11 cellular contexts compared by ENCODE assay signal in the genomic region with DNA sequence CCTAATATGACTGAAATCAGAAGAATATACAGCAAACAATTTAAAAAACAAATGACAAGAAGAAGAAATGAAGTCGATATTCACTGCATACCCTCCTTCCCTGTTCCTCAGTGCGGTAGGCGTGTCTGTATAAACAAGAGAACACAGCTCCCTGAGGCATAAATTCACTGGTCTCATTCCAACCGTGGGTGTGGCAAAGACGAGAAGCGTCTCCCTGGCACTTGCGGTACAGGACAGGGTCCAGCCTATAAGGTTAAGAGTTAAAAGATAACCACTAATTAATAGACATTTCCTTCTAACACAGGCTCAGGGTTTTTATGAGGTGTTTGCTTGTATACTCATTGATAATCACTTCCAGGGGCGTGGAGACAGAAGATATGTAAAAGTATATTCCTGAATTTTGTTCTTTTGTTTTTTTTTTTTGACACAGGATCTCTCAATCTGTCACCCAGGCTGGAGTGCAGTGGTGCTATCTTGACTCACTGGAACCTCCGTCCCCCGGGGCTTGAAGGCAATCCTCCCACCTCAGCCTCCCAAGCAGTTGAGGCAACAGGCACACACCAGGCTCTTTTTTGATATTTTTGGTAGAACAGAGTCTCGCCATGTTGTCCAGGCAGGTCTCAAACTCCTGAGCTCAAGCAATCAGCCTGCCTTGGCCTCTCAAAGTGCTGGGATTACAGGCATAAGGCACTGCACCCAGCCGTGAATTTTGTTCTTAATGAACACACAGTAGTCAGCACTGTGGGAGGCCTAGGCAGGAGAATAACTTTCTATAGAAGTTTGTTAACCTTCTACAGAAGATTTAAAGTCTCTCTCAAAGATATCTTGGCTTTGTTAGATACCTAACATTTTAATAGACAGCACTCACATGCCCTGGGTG. TPM values are rescaled to one million over a fixed set of nuclear protein-coding genes. Genes with fewer than 3 reads are reported as not detected.
DNase-seq lines count a peak whose midpoint lies in the region; ATAC-seq and TF ChIP-seq lines count a peak whose summit lies in the region.
"Had no signal": no experiment of that assay in that cellular context is flagged by ENCODE, and none has a peak within 500 bp of the region (broad histone marks: within the 10 kb centered on the region; RNA-seq: fewer than 3 reads in every experiment).

No MANE protein-coding gene starts in this region.

- no peak overlapping the region for H2BK5ac ChIP-seq in H9 (ENCODE audit: insufficient read length, low read length)

- POLR2A ChIA-PET in CD8-positive, alpha-beta T cell (lab: Charles Lee), result no interaction called here

- no peak overlapping the region for H2AFZ ChIP-seq in H9 (ENCODE audit: low read length)

- no peak overlapping the region for H4K5ac ChIP-seq in H9 (ENCODE audit: insufficient read length, low read depth, low read length)

- H3K4me3 ChIP-seq in left lung, result no peak overlapping the region
- no peak overlapping the region for H3K4me3 ChIP-seq in CD8-positive, alpha-beta T cell (ENCODE audit: low read depth, low read length)

- H4K20me1 ChIP-seq in H9 (ENCODE audit: control insufficient read depth, insufficient read depth, insufficient read length), result no peaks in the 10 kb centered on the region

- H4K8ac ChIP-seq in H9 (replicated peaks; ENCODE audit: insufficient read length, low read depth, low read length), result no peak overlapping the region

- intact Hi-C loops in left lung (cut with DNase I), result no loop called here
- intact Hi-C loops in CD8-positive, alpha-beta T cell (cut with DNase I, micrococcal nuclease), result no loop called here

- WGBS in H9 (ENCODE audit: extremely low coverage, insufficient read length, low lambda C conversion rate), result no CpG with 5 or more reads among the region's 12 CpGs

- H3K14ac ChIP-seq in H9 (ENCODE audit: insufficient read depth, low read length), result no peak overlapping the region

- peaks cover 0 to 4% of the 10 kb centered on the region in 2 experiments; a peak in 1 of 4 replicates for H3K4me1 Mint-ChIP-seq in H9
- no peaks in the 10 kb centered on the region for H3K4me1 Mint-ChIP-seq in brain
- H3K4me1 Mint-ChIP-seq in CD8-positive, alpha-beta T cell (ENCODE audit: low read depth), result no peaks in the 10 kb centered on the region

- H3K27me3 ChIP-seq in H9 (ENCODE audit: insufficient read depth, low read length) (no peaks in the 10 kb centered on the region), left lung (no peaks in the 10 kb centered on the region)
- H3K27me3 ChIP-seq in CD8-positive, alpha-beta T cell (ENCODE audit: insufficient read depth, low read length), result no peaks in the 10 kb centered on the region

- H3K4me3 Mint-ChIP-seq in H9, result no peak overlapping the region
- H3K4me3 Mint-ChIP-seq in brain, result no peak overlapping the region
- no peak overlapping the region for H3K4me3 Mint-ChIP-seq in CD8-positive, alpha-beta T cell

- H3K4ac ChIP-seq in H9 (ENCODE audit: low read depth, low read length), result no peak overlapping the region

- TF ChIP-seq CTCF in H9 (conservative IDR thresholded peaks at IDR 0.05), result no peak
- TF ChIP-seq CTCF in brain (conservative IDR thresholded peaks at IDR 0.05), result no peak
- no peak for TF ChIP-seq CTCF in left lung (IDR thresholded peaks at IDR 0.05)
- TF ChIP-seq CTCF in CD8-positive, alpha-beta T cell (IDR thresholded peaks at IDR 0.05), result no peak

- no peak overlapping the region for H2BK12ac ChIP-seq in H9 (ENCODE audit: insufficient read length, low read depth, low read length)

- H2AK5ac ChIP-seq in H9 (ENCODE audit: insufficient read length, low read length), result no peak overlapping the region

- DNase-seq in 8988T, result peak; percentile 43
- DNase-seq in H9, result no peak
- peak in 1 of 2 donors; percentile 49 for DNase-seq in left lung
- DNase-seq in T-helper 9 cell, result no peak
- no peak for DNase-seq in CD8-positive, alpha-beta T cell
- DNase-seq in cerebellar nuclear complex (lab: John Stamatoyannopoulos, UW), result no peak
- DNase-seq: GDM1; NK-92 treated with Interleukin-12 subunit alpha and Interleukin-12 subunit beta, amount 100 ng/mL, for 24 hours had no signal

- no peaks in the 10 kb centered on the region for H3K4me1 ChIP-seq in H9 (ENCODE audit: insufficient read depth, low read length)
- H3K4me1 ChIP-seq in left lung, result peaks cover 6 to 10% of the 10 kb centered on the region in 2 donors
- no peaks in the 10 kb centered on the region for H3K4me1 ChIP-seq in CD8-positive, alpha-beta T cell (ENCODE audit: insufficient read depth, low read length)

- H3K27me3 Mint-ChIP-seq in H9 (ENCODE audit: low read depth) (no peaks in the 10 kb centered on the region), brain (no peaks in the 10 kb centered on the region)
- H3K27me3 Mint-ChIP-seq in CD8-positive, alpha-beta T cell (ENCODE audit: low read depth), result no peaks in the 10 kb centered on the region

- H3K9me3 ChIP-seq in H9 (ENCODE audit: control insufficient read depth, low read depth, low read length) (no peaks in the 10 kb centered on the region), left lung (no peaks in the 10 kb centered on the region)
- no peaks in the 10 kb centered on the region for H3K9me3 ChIP-seq in CD8-positive, alpha-beta T cell (ENCODE audit: low read length)

- H3K9me3 Mint-ChIP-seq in H9, result no peaks in the 10 kb centered on the region
- H3K9me3 Mint-ChIP-seq in brain, result no peaks in the 10 kb centered on the region
- no peaks in the 10 kb centered on the region for H3K9me3 Mint-ChIP-seq in CD8-positive, alpha-beta T cell

- no peaks in the 10 kb centered on the region for H3K23me2 ChIP-seq in H9 (ENCODE audit: insufficient read length, low read depth, low read length, poor library complexity, severe bottlenecking)

- H2BK20ac ChIP-seq in H9 (ENCODE audit: low read depth, low read length, poor library complexity, severe bottlenecking), result no peak overlapping the region

- no peak overlapping the region for H3K18ac ChIP-seq in H9 (ENCODE audit: insufficient read length, low read depth, low read length)

- CTCF ChIA-PET in CD8-positive, alpha-beta T cell (lab: Charles Lee), result interaction anchor here (0.7 kb wide), 1 partner anchor 145 kb away, joined by 3 read pairs; no protein-coding TSS in a partner anchor

- no peak overlapping the region for H4K91ac ChIP-seq in H9 (ENCODE audit: insufficient read length, low read depth, low read length)

- no peaks in the 10 kb centered on the region for H3K79me1 ChIP-seq in H9 (ENCODE audit: insufficient read depth, low read depth, low read length, poor library complexity, severe bottlenecking)

- peaks cover 27 to 75% (median 71%) of the 10 kb centered on the region in 3 experiments; a peak in 6 of 7 replicates for H3K36me3 Mint-ChIP-seq in H9 (ENCODE audit: insufficient read depth in 1 of 3, low read depth in 3 of 3)
- H3K36me3 Mint-ChIP-seq in brain, result peaks cover 77% of the 10 kb centered on the region
- H3K36me3 Mint-ChIP-seq in CD8-positive, alpha-beta T cell, result peaks cover 79% of the 10 kb centered on the region

- peak; percentile 95 for ATAC-seq in left lung
- ATAC-seq in GM18520 (IDR thresholded peaks at IDR 0.05; ENCODE audit: unreplicated experiment), result no peak
- no peak for ATAC-seq in CD8-positive, alpha-beta T cell

- no peak overlapping the region for H3K56ac ChIP-seq in H9 (ENCODE audit: insufficient read length, low read depth, low read length)

- no peak overlapping the region for H3K4me2 ChIP-seq in H9 (ENCODE audit: insufficient read depth, insufficient read length, low read length)

- H3K27ac ChIP-seq in H9 (ENCODE audit: insufficient read length, low read depth, low read length) (no peak overlapping the region), left lung (peak overlapping the region; percentile 23 to 48)
- no peak overlapping the region for H3K27ac ChIP-seq in CD8-positive, alpha-beta T cell (ENCODE audit: low read depth, low read length)

- H3K27ac Mint-ChIP-seq in H9, result peak overlapping the region in 2 of 3 experiments; percentile 40 to 62; a peak in 1 of 7 replicates
- peak overlapping the region in 4 of 5 experiments; percentile 12 to 85 (median 68) for H3K27ac Mint-ChIP-seq in brain
- no peak overlapping the region for H3K27ac Mint-ChIP-seq in CD8-positive, alpha-beta T cell

- H3K36me3 ChIP-seq in left lung, result peaks cover 0 to 86% of the 10 kb centered on the region in 2 donors
- H3K36me3 ChIP-seq in CD8-positive, alpha-beta T cell (ENCODE audit: insufficient read depth, low read length), result peaks cover 49% of the 10 kb centered on the region

- no peak overlapping the region for H3K23ac ChIP-seq in H9 (ENCODE audit: insufficient read length, low read depth, low read length)

- no peak overlapping the region for H2BK120ac ChIP-seq in H9 (ENCODE audit: low read depth, low read length, poor library complexity, severe bottlenecking)

- no peak overlapping the region for H2BK15ac ChIP-seq in H9 (ENCODE audit: low read depth, low read length)

- no peak overlapping the region for H3K9ac ChIP-seq in H9 (ENCODE audit: extremely low read depth, insufficient read length, low read length)

- no peak overlapping the region for H3T11ph ChIP-seq in H9 (ENCODE audit: low read length)

- H3K79me2 ChIP-seq in H9 (ENCODE audit: insufficient read depth, low read length), result no peaks in the 10 kb centered on the region

RNA-seq across cellular contexts. Expression of a gene that starts 59.1 kb away (rescaled TPM):
- total RNA-seq in H9 (2021), result 0.31 and 0.37 TPM in 2 replicates
- polyA plus RNA-seq in brain (ENCODE audit: insufficient read depth, low read depth, low replicate concordance), result 4.3 TPM
- total RNA-seq in left lung, result 1 to 10 TPM in 1 of 2 donors, not detected in 1; 2.2 TPM
- 1 to 10 TPM in 1 of 2 experiments, under 1 TPM in 1; 0.39 to 2.4 TPM for total RNA-seq in CD8-positive, alpha-beta T cell
- total RNA-seq: mononuclear cell had no signal

Comparison
In these comparisons a context has a peak if more than half of its experiments do, and no peak if none do; other contexts are left out.
1. H3K27ac ChIP-seq: peak in left lung (2 of 2); none in H9 (single experiment) and CD8-positive, alpha-beta T cell (single experiment).